8 cellular contexts compared by ENCODE assay signal in the genomic region with DNA sequence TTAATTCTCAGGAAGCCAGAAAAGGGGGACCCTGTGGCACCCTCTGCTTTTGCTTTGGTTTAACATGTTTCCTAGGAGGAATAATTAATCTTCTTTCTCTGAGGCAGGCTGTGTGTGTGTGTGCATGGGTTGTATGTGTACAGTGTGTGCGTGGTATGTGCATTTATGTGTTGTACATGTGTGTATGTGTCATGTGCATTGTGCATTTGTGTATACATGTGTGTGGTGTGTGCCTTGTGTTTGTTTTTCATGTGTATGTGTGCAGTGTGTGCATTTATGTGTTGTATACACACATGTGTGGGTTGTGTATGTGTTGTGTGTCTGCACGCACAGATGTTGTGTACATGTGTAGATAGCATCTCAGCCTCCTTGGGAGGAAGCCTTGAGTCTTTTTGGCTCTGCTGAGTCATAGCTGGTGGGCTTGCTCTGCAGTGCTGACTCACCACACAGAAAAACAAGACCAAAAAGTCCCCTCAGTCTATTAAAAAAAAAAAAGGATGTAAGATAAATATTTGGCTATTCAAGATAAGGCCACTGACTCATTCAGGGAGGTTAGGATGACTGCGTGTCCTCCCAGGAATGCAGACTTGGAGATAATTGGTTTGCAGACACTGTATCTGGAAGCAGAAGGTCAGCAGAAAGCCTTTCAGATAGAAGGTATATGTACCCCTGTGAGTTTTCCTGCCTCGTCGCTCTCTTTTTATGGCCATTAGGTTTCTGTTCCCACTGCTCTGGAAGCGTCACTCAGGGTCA. TPM values are rescaled to one million over a fixed set of nuclear protein-coding genes. Genes with fewer than 3 reads are reported as not detected.
DNase-seq lines count a peak whose midpoint lies in the region; ATAC-seq and TF ChIP-seq lines count a peak whose summit lies in the region.

No MANE protein-coding gene starts in this region.

- TF ChIP-seq CTCF in heart left ventricle (IDR thresholded peaks at IDR 0.05) = no peak
- TF ChIP-seq CTCF in smooth muscle cell (IDR thresholded peaks at IDR 0.05; ENCODE audit: borderline replicate concordance, insufficient read depth, poor library complexity, severe bottlenecking) = no peak

- H3K27me3 ChIP-seq in heart left ventricle (no peaks in the 10 kb centered on the region), smooth muscle cell (ENCODE audit: low read depth) (no peaks in the 10 kb centered on the region)

- H3K79me2 ChIP-seq in smooth muscle cell (ENCODE audit: low read depth) = peaks cover 4% of the 10 kb centered on the region

- H3K4me1 ChIP-seq in heart left ventricle (peaks cover 8 to 63% (median 49%) of the 10 kb centered on the region in 12 donors), smooth muscle cell (ENCODE audit: low read depth) (peaks cover 36% of the 10 kb centered on the region)

- H3K9me3 ChIP-seq in heart left ventricle = no peaks in the 10 kb centered on the region
- no peaks in the 10 kb centered on the region for H3K9me3 ChIP-seq in smooth muscle cell (replicated peaks; ENCODE audit: low read depth)

- peaks cover 32% of the 10 kb centered on the region for H3F3A ChIP-seq in smooth muscle cell (ENCODE audit: low read depth)

- H3K4me1 Mint-ChIP-seq in activated T-helper 2 cell treated with anti-CD3 and anti-CD28 coated beads, Interferon-gamma antibody, Interleukin-2, Interleukin-4, amounts not matched to agents 10 μg/mL and 5 μg/mL and 100 μg/mL, durations not matched to agents 14 hours and 24 hours and 36 hours (ENCODE audit: low read depth) = peaks cover 23% of the 10 kb centered on the region
- peaks cover 13 to 23% (median 19%) of the 10 kb centered on the region in 4 donors for H3K4me1 Mint-ChIP-seq in naive thymus-derived CD8-positive, alpha-beta T cell

- H3K36me3 ChIP-seq in heart left ventricle (peaks cover 0 to 21% (median 0%) of the 10 kb centered on the region in 9 donors), smooth muscle cell (ENCODE audit: low read depth) (peaks cover 8% of the 10 kb centered on the region)

- H3K9me3 Mint-ChIP-seq in activated T-helper 2 cell treated with anti-CD3 and anti-CD28 coated beads, Interferon-gamma antibody, Interleukin-2, Interleukin-4, amounts not matched to agents 10 μg/mL and 5 μg/mL and 100 μg/mL, durations not matched to agents 14 hours and 24 hours and 36 hours = peaks cover 4% of the 10 kb centered on the region
- H3K9me3 Mint-ChIP-seq in naive thymus-derived CD8-positive, alpha-beta T cell = peaks cover 0 to 5% (median 0%) of the 10 kb centered on the region in 9 donors

- H3K9ac ChIP-seq in smooth muscle cell (ENCODE audit: low read depth) = peak overlapping the region; percentile 88

- peak in 3 of 4 donors; percentile 2 to 28 (median 4) for ATAC-seq in heart left ventricle
- no peak for ATAC-seq in naive thymus-derived CD8-positive, alpha-beta T cell

- no peak overlapping the region for H2AFZ ChIP-seq in smooth muscle cell (ENCODE audit: low read depth)

- peaks cover 34% of the 10 kb centered on the region for H3K36me3 Mint-ChIP-seq in activated T-helper 2 cell treated with anti-CD3 and anti-CD28 coated beads, Interferon-gamma antibody, Interleukin-2, Interleukin-4, amounts not matched to agents 10 μg/mL and 5 μg/mL and 100 μg/mL, durations not matched to agents 14 hours and 24 hours and 36 hours (ENCODE audit: low read depth)
- peaks cover 3 to 27% (median 21%) of the 10 kb centered on the region in 3 donors for H3K36me3 Mint-ChIP-seq in naive thymus-derived CD8-positive, alpha-beta T cell

- POLR2A ChIA-PET in naive thymus-derived CD8-positive, alpha-beta T cell (lab: Charles Lee) = interaction anchor here (0.7 kb wide), 1 partner anchor 14 kb away, joined by 3 read pairs; no protein-coding TSS in a partner anchor

- peak in 1 of 2 donors; percentile 35 for TF ChIP-seq POLR2A in heart left ventricle (IDR thresholded peaks at IDR 0.05)

- H3K4me3 ChIP-seq in heart left ventricle (no peak overlapping the region), smooth muscle cell (no peak overlapping the region)

- H3K27me3 Mint-ChIP-seq in activated T-helper 2 cell treated with anti-CD3 and anti-CD28 coated beads, Interferon-gamma antibody, Interleukin-2, Interleukin-4, amounts not matched to agents 10 μg/mL and 5 μg/mL and 100 μg/mL, durations not matched to agents 14 hours and 24 hours and 36 hours (ENCODE audit: low read depth) = no peaks in the 10 kb centered on the region
- no peaks in the 10 kb centered on the region for H3K27me3 Mint-ChIP-seq in naive thymus-derived CD8-positive, alpha-beta T cell

- 39 to 54% (median 44%) methylated on average over 6 of the region's 6 CpGs for WGBS in heart left ventricle, 4 donors
- WGBS in smooth muscle cell (ENCODE audit: low lambda C conversion rate) = 16% methylated on average over 6 of the region's 6 CpGs

- peak overlapping the region; percentile 77 for H3K4me2 ChIP-seq in smooth muscle cell

- H3K27ac Mint-ChIP-seq in activated T-helper 2 cell treated with anti-CD3 and anti-CD28 coated beads, Interferon-gamma antibody, Interleukin-2, Interleukin-4, amounts not matched to agents 10 μg/mL and 5 μg/mL and 100 μg/mL, durations not matched to agents 14 hours and 24 hours and 36 hours = peak overlapping the region; percentile 33
- peak overlapping the region in 5 of 10 donors; percentile 14 to 84 (median 37) for H3K27ac Mint-ChIP-seq in naive thymus-derived CD8-positive, alpha-beta T cell

- H3K27ac ChIP-seq in heart left ventricle = peak overlapping the region; percentile 72 to 98 (median 92)
- H3K27ac ChIP-seq in smooth muscle cell (ENCODE audit: low read depth) = peak overlapping the region; percentile 99

- H4K20me1 ChIP-seq in smooth muscle cell (ENCODE audit: low read depth) = no peaks in the 10 kb centered on the region

- peak; percentile 81 for DNase-seq in activated effector memory CD4-positive, alpha-beta T cell treated with anti-CD3 and anti-CD28 coated beads, Interleukin-2, amount 50 U/mL, for 16 hours
- DNase-seq in activated effector memory CD4-positive, alpha-beta T cell treated with Interleukin-2 at 50 U/mL for 16 hours = no peak
- DNase-seq in LHCN-M2 (ENCODE audit: low read depth) (peak; percentile 93), heart left ventricle (peak in 1 of 5 donors; percentile 53), smooth muscle cell (lab: John Stamatoyannopoulos, UW; ENCODE audit: unreplicated experiment) (no peak), NCI-H748 (lab: John Stamatoyannopoulos, UW; ENCODE audit: unreplicated experiment) (no peak)
- no peak for DNase-seq in activated T-helper 2 cell treated with anti-CD3 and anti-CD28 coated beads, Interferon-gamma antibody, Interleukin-2, Interleukin-4, amounts not matched to agents 10 μg/mL and 5 μg/mL and 100 μg/mL, durations not matched to agents 14 hours and 24 hours and 36 hours (ENCODE audit: low spot score)
- DNase-seq in naive thymus-derived CD8-positive, alpha-beta T cell = no peak

- no peak overlapping the region for H3K4me3 Mint-ChIP-seq in activated T-helper 2 cell treated with anti-CD3 and anti-CD28 coated beads, Interferon-gamma antibody, Interleukin-2, Interleukin-4, amounts not matched to agents 10 μg/mL and 5 μg/mL and 100 μg/mL, durations not matched to agents 14 hours and 24 hours and 36 hours (ENCODE audit: low read depth)
- peak overlapping the region in 1 of 10 donors; percentile 40 for H3K4me3 Mint-ChIP-seq in naive thymus-derived CD8-positive, alpha-beta T cell

- intact Hi-C loops in activated T-helper 2 cell treated with anti-CD3 and anti-CD28 coated beads, Interferon-gamma antibody, Interleukin-2, Interleukin-4, amounts not matched to agents 10 μg/mL and 5 μg/mL and 100 μg/mL, durations not matched to agents 14 hours and 24 hours and 36 hours (cut with micrococcal nuclease) = no loop called here
- intact Hi-C loops in heart left ventricle (cut with DNase I) = loop anchor here in 2 of 10 donors (5.0 kb wide), 2 partner anchors 33 to 58 kb away; partner anchors contain the start of gene SYNJ2 (in 2 of the 2)

RNA-seq across cellular contexts. Expression of gene SYNJ2, which starts 58.6 kb away (rescaled TPM):
- total RNA-seq in LHCN-M2 (2014; rRNA removed) (9.8 and 11.7 TPM in 2 replicates), heart left ventricle (10 to 100 TPM in 8 of 9 donors, 1 to 10 TPM in 1; 7.5 to 27.0 (median 18.2) TPM), smooth muscle cell (6.1 TPM in 2 replicates)
- polyA plus RNA-seq in LHCN-M2 (2012) = 9.4 TPM
- total RNA-seq in activated T-helper 2 cell treated with anti-CD3 and anti-CD28 coated beads, Interferon-gamma antibody, Interleukin-2, Interleukin-4, amounts not matched to agents 10 μg/mL and 5 μg/mL and 100 μg/mL, durations not matched to agents 14 hours and 24 hours and 36 hours = 21.5 and 23.6 TPM in 2 replicates
- polyA plus RNA-seq in heart left ventricle (10 to 100 TPM; 15.0 to 25.8 TPM), smooth muscle cell (6.0 and 11.5 TPM in 2 replicates)
- total RNA-seq in naive thymus-derived CD8-positive, alpha-beta T cell = 10 to 100 TPM; 15.7 to 16.3 TPM
- polyA plus RNA-seq in naive thymus-derived CD8-positive, alpha-beta T cell = 1 to 10 TPM; 5.2 to 8.5 (median 8.2) TPM

Comparison
In these comparisons a context has a peak if more than half of its experiments do, and no peak if none do; other contexts are left out.
1. DNase-seq: peak in activated effector memory CD4-positive, alpha-beta T cell treated with anti-CD3 and anti-CD28 coated beads, Interleukin-2, amount 50 U/mL, for 16 hours (single experiment) and LHCN-M2 (single experiment); none in activated effector memory CD4-positive, alpha-beta T cell treated with Interleukin-2 at 50 U/mL for 16 hours (single experiment), activated T-helper 2 cell treated with anti-CD3 and anti-CD28 coated beads, Interferon-gamma antibody, Interleukin-2, Interleukin-4, amounts not matched to agents 10 μg/mL and 5 μg/mL and 100 μg/mL, durations not matched to agents 14 hours and 24 hours and 36 hours (single experiment), smooth muscle cell (single experiment), naive thymus-derived CD8-positive, alpha-beta T cell (0 of 10) and NCI-H748 (single experiment).
2. ATAC-seq: peak in heart left ventricle (3 of 4); none in naive thymus-derived CD8-positive, alpha-beta T cell (0 of 2).